In the genomic region with DNA sequence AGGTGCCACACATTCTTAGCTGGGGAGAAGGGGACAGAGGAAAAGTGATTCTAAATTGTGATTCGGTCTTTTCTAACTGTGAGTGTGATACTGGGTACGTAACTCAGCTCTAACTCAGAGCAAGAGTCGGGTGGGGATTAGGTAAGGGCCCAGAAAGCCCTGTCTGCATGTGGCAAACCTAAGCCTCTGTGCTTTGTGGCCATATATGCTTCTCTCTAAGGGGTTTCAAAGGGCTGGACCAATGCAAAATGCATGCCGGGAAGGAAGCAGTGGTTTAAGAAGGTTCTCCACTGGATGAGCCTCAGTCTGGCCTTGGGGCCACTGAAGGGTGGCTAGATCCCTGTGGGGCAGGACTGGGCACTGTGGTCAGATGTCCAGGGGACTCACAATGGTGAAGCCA, we compare ENCODE assay signal across 22 cellular contexts.
A peak's percentile ranks its signal among the peaks of the same experiment; 100 is the strongest.
DNase-seq lines count a peak whose midpoint lies in the region; ATAC-seq, FAIRE-seq and TF ChIP-seq lines count a peak whose summit lies in the region.
"Had no signal": no experiment of that assay in that cellular context is flagged by ENCODE, and none has a peak within 500 bp of the region (broad histone marks: within the 10 kb centered on the region; RNA-seq: fewer than 3 reads in every experiment).

No MANE protein-coding gene starts in this region.

- DNase-seq in heart left ventricle (no peak), left cardiac atrium (no peak), DND-41 (no peak), HuH-7.5 (ENCODE audit: low spot score) (peak; percentile 4), bronchial epithelial cell (ENCODE audit: low read depth) (no peak), sigmoid colon (no peak), nucleus accumbens (lab: John Stamatoyannopoulos, UW) (no peak)
- DNase-seq: Calu3; CD8-positive, alpha-beta T cell; DMS79 treated with DMSO at 0.1 percent for 48 hours; HCEC 1CT; Kasumi-1; NCI-H1105; NCI-H2029; NCI-H524 treated with DMSO at 0.1 percent for 48 hours; NCI-H774; PC-9; RPMI8226; SHP77 treated with DMSO at 0.1 percent for 48 hours had no signal

- no peaks in the 10 kb centered on the region for H3K79me2 ChIP-seq in DND-41 (ENCODE audit: insufficient read depth, low read length)

- intact Hi-C loops in heart left ventricle (cut with DNase I) (no loop called here), left cardiac atrium (cut with DNase I) (no loop called here), sigmoid colon (cut with DNase I) (no loop called here)

- no peak overlapping the region for H2AFZ ChIP-seq in DND-41 (ENCODE audit: low read depth, low read length)
- H2AFZ ChIP-seq: PC-9 had no signal

- no peak for TF ChIP-seq CTCF in heart left ventricle (IDR thresholded peaks at IDR 0.05)
- TF ChIP-seq CTCF in DND-41 (IDR thresholded peaks at IDR 0.05; ENCODE audit: borderline replicate concordance, extremely low read depth, low read length, poor library complexity, severe bottlenecking) = no peak
- TF ChIP-seq CTCF in bronchial epithelial cell (IDR thresholded peaks at IDR 0.05; ENCODE audit: insufficient read depth, low read length, severe bottlenecking) = no peak
- no peak for TF ChIP-seq CTCF in sigmoid colon (IDR thresholded peaks at IDR 0.05)

- H3K27ac ChIP-seq in heart left ventricle (peak overlapping the region in 11 of 12 donors; percentile 19 to 94 (median 81)), DND-41 (ENCODE audit: low read length) (0 out of 2 replicates have a peak overlapping the region, but pooled peaks have one; percentile 22), sigmoid colon (no peak overlapping the region)
- H3K27ac ChIP-seq: C4-2B, PC-9 had no signal

- peaks cover 0 to 81% (median 36%) of the 10 kb centered on the region in 9 donors for H3K36me3 ChIP-seq in heart left ventricle
- H3K36me3 ChIP-seq in DND-41 (ENCODE audit: insufficient read depth, low read length) = peaks cover 86% of the 10 kb centered on the region
- peaks cover 7% of the 10 kb centered on the region for H3K36me3 ChIP-seq in bronchial epithelial cell (ENCODE audit: control insufficient read depth, insufficient read depth, low read length)
- H3K36me3 ChIP-seq in sigmoid colon = peaks cover 0 to 87% (median 35%) of the 10 kb centered on the region in 4 donors

- no peak for ATAC-seq in heart left ventricle
- ATAC-seq in left cardiac atrium = no peak
- no peak for ATAC-seq in DND-41 (ENCODE audit: insufficient read depth, low read depth)
- ATAC-seq: CD8-positive, alpha-beta T cell had no signal

- TF ChIP-seq EP300 in sigmoid colon (IDR thresholded peaks at IDR 0.05) = no peak

- no peaks in the 10 kb centered on the region for H3K9me3 ChIP-seq in heart left ventricle
- no peaks in the 10 kb centered on the region for H3K9me3 ChIP-seq in DND-41 (ENCODE audit: insufficient read depth, low read length, severe bottlenecking)
- H3K9me3 ChIP-seq in sigmoid colon = no peaks in the 10 kb centered on the region

- H3K27me3 ChIP-seq in heart left ventricle (no peaks in the 10 kb centered on the region), DND-41 (ENCODE audit: insufficient read depth, low read length, poor library complexity) (no peaks in the 10 kb centered on the region), bronchial epithelial cell (ENCODE audit: control insufficient read depth, insufficient read depth, low read length) (no peaks in the 10 kb centered on the region), sigmoid colon (no peaks in the 10 kb centered on the region)

- no peak overlapping the region for H3K9ac ChIP-seq in DND-41 (ENCODE audit: low read depth, low read length)

- H3K4me1 ChIP-seq in heart left ventricle = peaks cover 0 to 53% (median 15%) of the 10 kb centered on the region in 12 donors
- no peaks in the 10 kb centered on the region for H3K4me1 ChIP-seq in DND-41 (ENCODE audit: insufficient read depth, low read length)
- H3K4me1 ChIP-seq in sigmoid colon = no peaks in the 10 kb centered on the region

- no peak overlapping the region for H3K4me2 ChIP-seq in DND-41 (ENCODE audit: insufficient read depth, low read length)
- H3K4me2 ChIP-seq: PC-9 had no signal

- WGBS in heart left ventricle, 4 donors = 80 to 90% (median 86%) methylated on average over 4 of the region's 4 CpGs
- WGBS in sigmoid colon, 2 donors = 94 to 96% methylated on average over 4 of the region's 4 CpGs

- peak; percentile 13 for FAIRE-seq in bronchial epithelial cell (lab: Jason Lieb, UNC)
- FAIRE-seq: GM12892, H1 had no signal

- no peaks in the 10 kb centered on the region for H4K20me1 ChIP-seq in DND-41 (ENCODE audit: insufficient read depth, low read length)

- TF ChIP-seq POLR2A in heart left ventricle (IDR thresholded peaks at IDR 0.05) = no peak
- TF ChIP-seq POLR2A in sigmoid colon (IDR thresholded peaks at IDR 0.05) = no peak

- no peak overlapping the region for H3K4me3 ChIP-seq in heart left ventricle
- no peak overlapping the region for H3K4me3 ChIP-seq in DND-41 (ENCODE audit: low read depth in 1 of 2, low read length in 2 of 2)
- H3K4me3 ChIP-seq in bronchial epithelial cell (ENCODE audit: low read depth, low read length) = no peak overlapping the region
- no peak overlapping the region for H3K4me3 ChIP-seq in sigmoid colon
- H3K4me3 ChIP-seq: PC-9 had no signal

Comparison
In these comparisons a context has a peak if more than half of its experiments do, and no peak if none do; other contexts are left out.
1. H3K27ac ChIP-seq: peak in heart left ventricle (11 of 12) and DND-41 (single experiment); none in sigmoid colon (0 of 4).